Comparison of ENCODE assay signal across 8 cellular contexts in genomic region chr5:14581891-14582796, GRCh38. TPM values are rescaled to one million over a fixed set of nuclear protein-coding genes. Genes with fewer than 3 reads are reported as not detected.
DNase-seq lines count a peak whose midpoint lies in the region; ATAC-seq, FAIRE-seq and TF ChIP-seq lines count a peak whose summit lies in the region.

No MANE protein-coding gene starts in this region.

- H3K27me3 ChIP-seq in BLaER1 treated with 17β-estradiol and CSF1 and Interleukin-3, amounts not matched to agents 10 nM and 100 nM = peaks cover 32 to 65% (median 53%) of the 10 kb centered on the region in 11 experiments
- H3K27me3 ChIP-seq in PC-3 (ENCODE audit: low read length) (no peaks in the 10 kb centered on the region), gastroesophageal sphincter (peaks cover 52% of the 10 kb centered on the region), upper lobe of right lung (no peaks in the 10 kb centered on the region)

- peaks cover 10% of the 10 kb centered on the region for H3F3A ChIP-seq in PC-3 (ENCODE audit: low read length, unreplicated experiment)

- peak; percentile 81 for ATAC-seq in HG03432 (IDR thresholded peaks at IDR 0.05; ENCODE audit: unreplicated experiment)
- ATAC-seq in PC-3 = peak; percentile 54
- peak; percentile 85 for ATAC-seq in activated T-cell treated with anti-CD3 and anti-CD28 coated beads, Interleukin-2, amount 50 U/mL, for 72 hours (replicated peaks in 1 of 2)
- peak; percentile 52 for ATAC-seq in gastroesophageal sphincter
- ATAC-seq in upper lobe of right lung = peak; percentile 67

- no peak for FAIRE-seq in GM19239 (lab: Jason Lieb, UNC)

- H3K4me1 ChIP-seq in BLaER1 treated with 17β-estradiol and CSF1 and Interleukin-3, amounts not matched to agents 10 nM and 100 nM = peaks cover 0 to 21% (median 10%) of the 10 kb centered on the region in 10 experiments; a peak in 17 of 20 replicates
- H3K4me1 ChIP-seq in PC-3 (ENCODE audit: insufficient read depth, low read length) = peaks cover 43% of the 10 kb centered on the region
- peaks cover 0 to 27% (median 0%) of the 10 kb centered on the region in 3 donors for H3K4me1 ChIP-seq in gastroesophageal sphincter
- H3K4me1 ChIP-seq in upper lobe of right lung = peaks cover 8% of the 10 kb centered on the region

- H3K36me3 ChIP-seq in BLaER1 treated with 17β-estradiol and CSF1 and Interleukin-3, amounts not matched to agents 10 nM and 100 nM = no peaks in the 10 kb centered on the region
- H3K36me3 ChIP-seq in PC-3 (ENCODE audit: low read depth, low read length) = no peaks in the 10 kb centered on the region; the same call in 1 of the 2 replicates
- H3K36me3 ChIP-seq in gastroesophageal sphincter = no peaks in the 10 kb centered on the region
- no peaks in the 10 kb centered on the region for H3K36me3 ChIP-seq in upper lobe of right lung

- H3K9me3 ChIP-seq in BLaER1 treated with 17β-estradiol and CSF1 and Interleukin-3, amounts not matched to agents 10 nM and 100 nM (replicated peaks in 1 of 11) = peaks cover 6 to 18% (median 13%) of the 10 kb centered on the region in 11 experiments; a peak in 18 of 22 replicates
- H3K9me3 ChIP-seq in PC-3 (ENCODE audit: low read length) (no peaks in the 10 kb centered on the region), gastroesophageal sphincter (no peaks in the 10 kb centered on the region), upper lobe of right lung (no peaks in the 10 kb centered on the region)

- POLR2A ChIA-PET in PC-3 (lab: Charles Lee; ENCODE audit: unreplicated experiment) = no interaction called here

- WGBS in gastroesophageal sphincter (ENCODE audit: low coverage in 1 of 2), 2 donors = 0% methylated on average over 1 of the region's 86 CpGs; no CpG with 5 or more reads in 1 of the 2 donors

- H3K9ac ChIP-seq in BLaER1 treated with 17β-estradiol and CSF1 and Interleukin-3, amounts not matched to agents 10 nM and 100 nM = peak overlapping the region in 10 of 11 experiments; percentile 57 to 80 (median 68); a peak in 20 of 22 replicates
- peak overlapping the region; percentile 95 for H3K9ac ChIP-seq in PC-3 (ENCODE audit: low read length)

- TF ChIP-seq CTCF in PC-3 (conservative IDR thresholded peaks at IDR 0.05; ENCODE audit: low read depth, low read length) (peak; percentile 28; the same call in 1 of the 2 replicates), gastroesophageal sphincter (IDR thresholded peaks at IDR 0.05) (peak in 1 of 4 experiments; percentile 19), upper lobe of right lung (IDR thresholded peaks at IDR 0.05) (peak; percentile 23)

- TF ChIP-seq EP300 in gastroesophageal sphincter (IDR thresholded peaks at IDR 0.05) = no peak

- peak overlapping the region; percentile 61 to 76 (median 67) for H3K4me3 ChIP-seq in BLaER1 treated with 17β-estradiol and CSF1 and Interleukin-3, amounts not matched to agents 10 nM and 100 nM
- H3K4me3 ChIP-seq in PC-3 (ENCODE audit: low read length) (peak overlapping the region; percentile 81), gastroesophageal sphincter (peak overlapping the region; percentile 45 to 85), upper lobe of right lung (peak overlapping the region; percentile 79)

- H2AFZ ChIP-seq in PC-3 (ENCODE audit: low read length) = peak overlapping the region; percentile 25; the same call in 1 of the 2 replicates

- H3K79me2 ChIP-seq in PC-3 (ENCODE audit: low read length) = peaks cover 53% of the 10 kb centered on the region

- TSS peak; percentile 4 for BruUV-seq in PC-3 (replicated peaks; lab: Mats Ljungman, UMichigan)

- H3K4me3 Mint-ChIP-seq in activated T-cell treated with anti-CD3 and anti-CD28 coated beads, Interleukin-2, amount 50 U/mL, for 72 hours = peak overlapping the region; percentile 84 to 87

- no peaks in the 10 kb centered on the region for H3K9me3 Mint-ChIP-seq in activated T-cell treated with anti-CD3 and anti-CD28 coated beads, Interleukin-2, amount 50 U/mL, for 72 hours

- DNase-seq in GM19239 (ENCODE audit: insufficient read length, low spot score) (peak; percentile 46), PC-3 (peak; percentile 75), posterior vena cava (ENCODE audit: low spot score) (peak; percentile 86), upper lobe of right lung (peak; percentile 89)
- peak; percentile 82 to 89 for DNase-seq in activated T-cell treated with anti-CD3 and anti-CD28 coated beads, Interleukin-2, amount 50 U/mL, for 72 hours

- no peak for TF ChIP-seq POLR2A in gastroesophageal sphincter (IDR thresholded peaks at IDR 0.05)

- peak overlapping the region; percentile 83 to 98 (median 96) for H3K4me2 ChIP-seq in BLaER1 treated with 17β-estradiol and CSF1 and Interleukin-3, amounts not matched to agents 10 nM and 100 nM
- H3K4me2 ChIP-seq in PC-3 (ENCODE audit: low read length) = peak overlapping the region; percentile 84

- H4K20me1 ChIP-seq in BLaER1 treated with 17β-estradiol and CSF1 and Interleukin-3, amounts not matched to agents 10 nM and 100 nM = peaks cover 0 to 9% (median 0%) of the 10 kb centered on the region in 11 experiments; a peak in 6 of 22 replicates
- H4K20me1 ChIP-seq in PC-3 (ENCODE audit: low read length) = peaks cover 43% of the 10 kb centered on the region

- no peaks in the 10 kb centered on the region for H3K36me3 Mint-ChIP-seq in activated T-cell treated with anti-CD3 and anti-CD28 coated beads, Interleukin-2, amount 50 U/mL, for 72 hours (ENCODE audit: insufficient read depth in 2 of 2)

- H3K27ac Mint-ChIP-seq in activated T-cell treated with anti-CD3 and anti-CD28 coated beads, Interleukin-2, amount 50 U/mL, for 72 hours = no peak overlapping the region

- intact Hi-C loops in PC-3 (cut with micrococcal nuclease) = loop anchor here (1.0 to 5.0 kb wide), 6 partner anchors 12 to 175 kb away; no protein-coding TSS in a partner anchor
- intact Hi-C loops in posterior vena cava (cut with DNase I) = no loop called here
- intact Hi-C loops in upper lobe of right lung (cut with DNase I) = no loop called here

- H3K27ac ChIP-seq in BLaER1 treated with 17β-estradiol and CSF1 and Interleukin-3, amounts not matched to agents 10 nM and 100 nM = peak overlapping the region in 4 of 11 experiments; percentile 28 to 59 (median 48); a peak in 6 of 22 replicates
- H3K27ac ChIP-seq in PC-3 (ENCODE audit: low read length) (peak overlapping the region; percentile 97), gastroesophageal sphincter (peak overlapping the region in 3 of 4 donors; percentile 49 to 77 (median 60)), upper lobe of right lung (peak overlapping the region; percentile 90)

- CTCF ChIA-PET in PC-3 (lab: Charles Lee) = interaction anchor here (0.7 to 1.3 kb wide), 4 partner anchors 12 to 73 kb away, joined by 3 to 12 read pairs (median 4); no protein-coding TSS in a partner anchor

- H3K27me3 Mint-ChIP-seq in activated T-cell treated with anti-CD3 and anti-CD28 coated beads, Interleukin-2, amount 50 U/mL, for 72 hours (ENCODE audit: low read depth) = peaks cover 25% of the 10 kb centered on the region

- no peaks in the 10 kb centered on the region for H3K9me2 ChIP-seq in PC-3 (replicated peaks; ENCODE audit: low read length)

- H3K4me1 Mint-ChIP-seq in activated T-cell treated with anti-CD3 and anti-CD28 coated beads, Interleukin-2, amount 50 U/mL, for 72 hours (ENCODE audit: low read depth) = peaks cover 44% of the 10 kb centered on the region

RNA-seq across cellular contexts. Expression of gene OTULINL, which starts 0.6 kb away (rescaled TPM):
- total RNA-seq in PC-3 (2014; rRNA removed) (46.4 and 54.6 TPM in 2 replicates), gastroesophageal sphincter (10 to 100 TPM in 1 of 4 donors, 1 to 10 TPM in 3; 1.4 to 11.3 (median 5.1) TPM), posterior vena cava (10 to 100 TPM in 1 of 2 donors, 1 to 10 TPM in 1; 6.8 to 13.7 TPM), upper lobe of right lung (104 TPM)
- total RNA-seq in activated T-cell treated with anti-CD3 and anti-CD28 coated beads, Interleukin-2, amount 50 U/mL, for 72 hours = 10 to 100 TPM; 17.9 to 18.8 TPM
